1 cellular context compared by ENCODE assay signal in genomic region chr10:93672022-93672678, GRCh38.
TF ChIP-seq lines count a peak whose summit lies in the region.

No MANE protein-coding gene starts in this region.

TF ChIP-seq in HepG2, 621 proteins besides CTCF, POLR2A, EP300 and RAD21 (continued from another document and continues in another):
- TF ChIP-seq GABPA (IDR thresholded peaks at IDR 0.05; ENCODE audit: low read depth, low read length) (no peak), GABPA (CRISPR knock-in tag; IDR thresholded peaks at IDR 0.05; ENCODE audit: low read depth) (no peak), GTF2F1 (IDR thresholded peaks at IDR 0.05; ENCODE audit: low read length) (no peak), DBP (CRISPR knock-in tag; IDR thresholded peaks at IDR 0.05; ENCODE audit: not compliant biosample characterization) (no peak), MZF1 (CRISPR knock-in tag; IDR thresholded peaks at IDR 0.05; ENCODE audit: borderline replicate concordance) (no peak), RAD51 (IDR thresholded peaks at IDR 0.05; ENCODE audit: borderline replicate concordance) (no peak), ZBTB7B (CRISPR knock-in tag; IDR thresholded peaks at IDR 0.05) (no peak), ZNF567 (CRISPR knock-in tag; IDR thresholded peaks at IDR 0.05; ENCODE audit: borderline replicate concordance) (no peak), ZNF740 (CRISPR knock-in tag; IDR thresholded peaks at IDR 0.05) (no peak), TOPORS (CRISPR knock-in tag; IDR thresholded peaks at IDR 0.05) (no peak), ZNF20 (CRISPR knock-in tag; IDR thresholded peaks at IDR 0.05) (no peak), SKI (IDR thresholded peaks at IDR 0.05; ENCODE audit: partially characterized antibody) (no peak), MAFF (IDR thresholded peaks at IDR 0.05; ENCODE audit: low read depth, low read length) (no peak), MNT (IDR thresholded peaks at IDR 0.05) (no peak), ARHGAP35 (CRISPR knock-in tag; IDR thresholded peaks at IDR 0.05; ENCODE audit: borderline replicate concordance) (no peak), ZBTB38 (CRISPR knock-in tag; IDR thresholded peaks at IDR 0.05) (no peak), ZKSCAN5 (CRISPR knock-in tag; IDR thresholded peaks at IDR 0.05) (no peak), ETV5 (CRISPR knock-in tag; IDR thresholded peaks at IDR 0.05; ENCODE audit: borderline replicate concordance) (no peak; the same call in 1 of the 2 replicates), HINFP (CRISPR knock-in tag; IDR thresholded peaks at IDR 0.05; ENCODE audit: low read depth) (no peak), SMAD1 (CRISPR knock-in tag; IDR thresholded peaks at IDR 0.05; ENCODE audit: borderline replicate concordance, low read depth) (no peak), ZNF639 (CRISPR knock-in tag; conservative IDR thresholded peaks at IDR 0.05) (no peak), PAXIP1 (CRISPR knock-in tag; conservative IDR thresholded peaks at IDR 0.05) (peak; percentile 95), PATZ1 (CRISPR knock-in tag; IDR thresholded peaks at IDR 0.05) (no peak), AHR (CRISPR knock-in tag; IDR thresholded peaks at IDR 0.05) (no peak), GATAD1 (CRISPR knock-in tag; IDR thresholded peaks at IDR 0.05) (no peak), JARID2 (CRISPR knock-in tag; IDR thresholded peaks at IDR 0.05; ENCODE audit: insufficient replicate concordance) (no peak), KMT2A (CRISPR knock-in tag; IDR thresholded peaks at IDR 0.05) (no peak), TFDP1 (CRISPR knock-in tag; IDR thresholded peaks at IDR 0.05; ENCODE audit: borderline replicate concordance) (no peak), ELF3 (CRISPR knock-in tag; IDR thresholded peaks at IDR 0.05) (0 out of 2 replicates have a peak, but pooled peaks have one; percentile 16), FOXP4 (CRISPR knock-in tag; IDR thresholded peaks at IDR 0.05) (peak; percentile 44; the same call in 1 of the 2 replicates), RFX1 (IDR thresholded peaks at IDR 0.05) (no peak), SNRNP70 (IDR thresholded peaks at IDR 0.05; ENCODE audit: low read depth, low read length) (no peak), BORCS8-MEF2B (CRISPR knock-in tag; IDR thresholded peaks at IDR 0.05) (no peak), ZNF33B (CRISPR knock-in tag; IDR thresholded peaks at IDR 0.05) (no peak), KLF15 (CRISPR knock-in tag; IDR thresholded peaks at IDR 0.05; ENCODE audit: borderline replicate concordance) (no peak), SMYD3 (CRISPR knock-in tag; IDR thresholded peaks at IDR 0.05) (no peak), PAF1 (CRISPR knock-in tag; IDR thresholded peaks at IDR 0.05) (no peak), TBX2 (CRISPR knock-in tag; IDR thresholded peaks at IDR 0.05; ENCODE audit: borderline replicate concordance) (no peak), ZNF280B (CRISPR knock-in tag; IDR thresholded peaks at IDR 0.05; ENCODE audit: borderline replicate concordance) (no peak), HNRNPH1 (optimal IDR thresholded peaks at IDR 0.05; ENCODE audit: low read depth, low read length) (no peak), IRX3 (CRISPR knock-in tag; IDR thresholded peaks at IDR 0.05; ENCODE audit: borderline replicate concordance, low read depth) (no peak), TFDP2 (CRISPR knock-in tag; IDR thresholded peaks at IDR 0.05) (no peak), ZFX (CRISPR knock-in tag; IDR thresholded peaks at IDR 0.05; ENCODE audit: low read depth) (no peak), ZSCAN31 (CRISPR knock-in tag; IDR thresholded peaks at IDR 0.05; ENCODE audit: low read depth) (no peak), TOE1 (CRISPR knock-in tag; IDR thresholded peaks at IDR 0.05) (no peak), ZNF432 (CRISPR knock-in tag; IDR thresholded peaks at IDR 0.05; ENCODE audit: borderline replicate concordance) (no peak), ZNF101 (CRISPR knock-in tag; IDR thresholded peaks at IDR 0.05; ENCODE audit: borderline replicate concordance, low read depth) (no peak), ZNF207 (IDR thresholded peaks at IDR 0.05; ENCODE audit: borderline replicate concordance) (no peak), MTF2 (CRISPR knock-in tag; IDR thresholded peaks at IDR 0.05; ENCODE audit: borderline replicate concordance) (no peak), KDM5B (CRISPR knock-in tag; IDR thresholded peaks at IDR 0.05; ENCODE audit: borderline replicate concordance) (no peak), PHB2 (IDR thresholded peaks at IDR 0.05; ENCODE audit: partially characterized antibody) (no peak), ZNF589 (CRISPR knock-in tag; conservative IDR thresholded peaks at IDR 0.05) (no peak)
